8 cellular contexts compared by ENCODE assay signal in the genomic region with DNA sequence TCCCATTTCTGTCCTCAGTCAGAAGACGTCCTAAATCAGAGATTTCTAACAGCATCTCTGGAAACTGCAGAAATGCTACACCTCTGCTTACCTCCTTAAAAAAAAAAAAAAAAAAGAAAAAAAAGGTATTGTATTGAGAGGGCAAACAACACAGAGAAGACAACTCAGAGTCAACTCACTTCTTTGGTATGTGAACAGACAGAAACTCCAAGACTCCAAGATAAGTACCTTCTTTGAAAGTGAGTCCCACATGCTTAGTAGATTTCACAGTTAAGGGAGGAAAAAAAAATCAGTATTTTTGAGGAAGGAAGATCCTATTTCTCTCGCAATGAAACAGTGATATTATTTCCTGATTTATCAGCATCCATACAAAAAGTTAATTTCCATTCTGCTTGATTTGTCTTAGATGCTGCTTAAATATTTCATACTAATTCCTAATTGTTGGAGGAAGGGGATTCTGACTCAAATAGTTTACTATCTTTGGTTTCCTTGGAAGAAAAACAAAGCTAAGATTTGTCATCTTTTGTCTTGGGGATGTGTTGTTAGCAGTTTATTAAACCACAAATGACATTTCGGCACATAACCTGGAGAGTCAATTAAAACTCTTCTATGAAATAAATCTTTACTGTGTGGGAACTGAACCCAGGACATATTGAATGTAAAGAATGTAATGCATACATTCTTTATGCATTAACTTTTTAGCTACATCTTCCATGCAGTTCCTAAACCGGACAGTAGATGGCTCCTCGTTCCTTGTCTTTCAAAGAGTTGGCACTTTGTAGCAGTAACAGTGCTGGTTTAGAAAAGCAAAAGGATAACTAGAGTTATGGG. TPM values are rescaled to one million over a fixed set of nuclear protein-coding genes. Genes with fewer than 3 reads are reported as not detected.
A peak's percentile ranks its signal among the peaks of the same experiment; 100 is the strongest.
DNase-seq lines count a peak whose midpoint lies in the region; ATAC-seq and TF ChIP-seq lines count a peak whose summit lies in the region.

No MANE protein-coding gene starts in this region.

- CTCF ChIA-PET in MCF 10A (lab: Yijun Ruan, JAX) = interaction anchor here (0.6 to 10.7 kb wide), 48 partner anchors 8 to 815 kb away, joined by 3 to 167 read pairs (median 4); no protein-coding TSS in a partner anchor

- intact Hi-C loops in MCF 10A (cut with micrococcal nuclease) = loop anchor here (1.0 kb wide), 6 partner anchors 61 to 801 kb away; no protein-coding TSS in a partner anchor

- H3K9me3 Mint-ChIP-seq in MCF 10A (ENCODE audit: unreplicated experiment) = no peaks in the 10 kb centered on the region

- DNase-seq in NOMO-1 (lab: John Stamatoyannopoulos, UW; ENCODE audit: unreplicated experiment in 2 of 2) (peak; percentile 15 to 65), NOMO-1 treated with dmso at 0.1 percent for 144 hours (lab: John Stamatoyannopoulos, UW; ENCODE audit: unreplicated experiment) (no peak), NCI-H1436 (lab: John Stamatoyannopoulos, UW) (peak; percentile 68), T-helper 22 cell (ENCODE audit: low read depth) (peak; percentile 32), MCF 10A (ENCODE audit: unreplicated experiment) (peak; percentile 82), kidney glomerular epithelial cell (lab: John Stamatoyannopoulos, UW) (peak; percentile 78)
- DNase-seq in stimulated activated CD4-positive, alpha-beta T cell treated with anti-CD3 and anti-CD28 coated beads, Interleukin-4, amount 100 ng/mL, for 1 hour = peak; percentile 53

- H3K36me3 Mint-ChIP-seq in MCF 10A (ENCODE audit: insufficient read depth, unreplicated experiment) = no peaks in the 10 kb centered on the region

- peak; percentile 78 for TF ChIP-seq CTCF in MCF 10A (IDR thresholded peaks at IDR 0.05; ENCODE audit: unreplicated experiment)

- no TSS peak for BruUV-seq in MCF 10A (replicated peaks; lab: Mats Ljungman, UMichigan)

- H3K27ac Mint-ChIP-seq in MCF 10A (ENCODE audit: low read depth, unreplicated experiment) = no peak overlapping the region

- POLR2A ChIA-PET in MCF 10A (lab: Yijun Ruan, JAX) = interaction anchor here (0.7 to 1.7 kb wide), 10 partner anchors 9 to 370 kb away, joined by 3 to 8 read pairs (median 4); no protein-coding TSS in a partner anchor

- no peak overlapping the region for H3K4me3 Mint-ChIP-seq in MCF 10A (ENCODE audit: unreplicated experiment)

- H3K4me1 Mint-ChIP-seq in MCF 10A (ENCODE audit: insufficient read depth, unreplicated experiment) = peaks cover 21% of the 10 kb centered on the region

- no peaks in the 10 kb centered on the region for H3K27me3 Mint-ChIP-seq in MCF 10A (ENCODE audit: insufficient read depth, unreplicated experiment)

- ATAC-seq in GM18858 (IDR thresholded peaks at IDR 0.05; ENCODE audit: unreplicated experiment) = no peak

RNA-seq across cellular contexts. Expression of gene RASGEF1B, which starts 4.7 kb away (rescaled TPM):
- total RNA-seq in MCF 10A (2022) = 4.8 and 5.4 TPM in 2 replicates
